In genomic region chr9:104805441-104805840, GRCh38 we compare ENCODE assay signal across 27 cellular contexts. TPM values are rescaled to one million over a fixed set of nuclear protein-coding genes. Genes with fewer than 3 reads are reported as not detected.
"Had no signal": no experiment of that assay in that cellular context is flagged by ENCODE, and none has a peak within 500 bp of the region (broad histone marks: within the 10 kb centered on the region; RNA-seq: fewer than 3 reads in every experiment).

No MANE protein-coding gene starts in this region.

- H3K4me3 ChIP-seq: colonic mucosa, lung, mucosa of descending colon, pancreas, right lobe of liver, thyroid gland, upper lobe of left lung had no signal

- H3K4me1 Mint-ChIP-seq: central memory CD8-positive, alpha-beta T cell; immature natural killer cell; naive B cell; neural crest cell; stimulated activated naive B cell treated with anti-CD40 and anti-IgM and Interleukin-4, amounts not matched to agents 10 μg/mL and 1 μg/mL and 100 μg/mL, for 72 hours had no signal

- H3K4me3 Mint-ChIP-seq: central memory CD8-positive, alpha-beta T cell; dendritic cell treated with granulocyte-macrophage colony-stimulating factor and Interleukin-4, amounts not matched to agents 40 ng/mL and 50 ng/mL, for 4 days; endodermal cell; immature natural killer cell; mesothelial cell of epicardium; naive B cell; natural killer cell treated with Interleukin-12 subunit alpha and Interleukin-12 subunit beta and Interleukin-15 and Interleukin-18, amount 100 ng/mL, for 72 hours; neural crest cell; stimulated activated naive B cell treated with anti-CD40 and anti-IgM and Interleukin-4, amounts not matched to agents 10 μg/mL and 1 μg/mL and 100 μg/mL, for 72 hours; stimulated activated naive CD8-positive, alpha-beta T cell treated with anti-CD3 and anti-CD28 coated beads, Interleukin-15, Interleukin-2, amounts not matched to agents 100 ng/mL and 50 ng/mL, for 24 hours had no signal

- H3K4me1 ChIP-seq: upper lobe of left lung had no signal

- H3K9me3 ChIP-seq: colonic mucosa, mucosa of descending colon, neutrophil, pancreas, right lobe of liver, thyroid gland, upper lobe of left lung had no signal

- H3K27me3 Mint-ChIP-seq: central memory CD8-positive, alpha-beta T cell; dendritic cell treated with granulocyte-macrophage colony-stimulating factor and Interleukin-4, amounts not matched to agents 40 ng/mL and 50 ng/mL, for 4 days; naive B cell; natural killer cell treated with Interleukin-12 subunit alpha and Interleukin-12 subunit beta and Interleukin-15 and Interleukin-18, amount 100 ng/mL, for 72 hours; stimulated activated naive B cell treated with anti-CD40 and anti-IgM and Interleukin-4, amounts not matched to agents 10 μg/mL and 1 μg/mL and 100 μg/mL, for 72 hours; stimulated activated naive CD8-positive, alpha-beta T cell treated with anti-CD3 and anti-CD28 coated beads, Interleukin-15, Interleukin-2, amounts not matched to agents 100 ng/mL and 50 ng/mL, for 24 hours had no signal

- DNase-seq: colonic mucosa; effector CD8-positive, alpha-beta T cell; endodermal cell; foreskin fibroblast; hypothalamus; immature natural killer cell; mesenchymal stem cell; mucosa of descending colon; naive B cell; pancreas; retina; right lobe of liver; small intestine; stimulated activated CD4-positive, alpha-beta T cell treated with anti-CD3 and anti-CD28 coated beads, Interleukin-15, amount 100 ng/mL, for 24 hours; stimulated activated CD4-positive, alpha-beta T cell treated with anti-CD3 and anti-CD28 coated beads, Interleukin-2, amount 100 ng/mL, for 48 hours; stimulated activated naive B cell treated with anti-CD40 and anti-IgM and Interleukin-4, amounts not matched to agents 10 μg/mL and 1 μg/mL and 100 μg/mL, for 72 hours; thyroid gland; upper lobe of left lung had no signal

- H3K9me3 Mint-ChIP-seq: central memory CD8-positive, alpha-beta T cell; dendritic cell treated with granulocyte-macrophage colony-stimulating factor and Interleukin-4, amounts not matched to agents 40 ng/mL and 50 ng/mL, for 4 days; endodermal cell; immature natural killer cell; mesothelial cell of epicardium; naive B cell; natural killer cell treated with Interleukin-12 subunit alpha and Interleukin-12 subunit beta and Interleukin-15 and Interleukin-18, amount 100 ng/mL, for 72 hours; neural crest cell; stimulated activated naive B cell treated with anti-CD40 and anti-IgM and Interleukin-4, amounts not matched to agents 10 μg/mL and 1 μg/mL and 100 μg/mL, for 72 hours; stimulated activated naive CD8-positive, alpha-beta T cell treated with anti-CD3 and anti-CD28 coated beads, Interleukin-15, Interleukin-2, amounts not matched to agents 100 ng/mL and 50 ng/mL, for 24 hours had no signal

- ATAC-seq: left lobe of liver; mucosa of descending colon; natural killer cell treated with Interleukin-12 subunit alpha and Interleukin-12 subunit beta and Interleukin-15 and Interleukin-18, amount 100 ng/mL, for 72 hours; pancreas; right lobe of liver; stimulated activated naive B cell treated with anti-CD40 and anti-IgM and Interleukin-4, amounts not matched to agents 10 μg/mL and 1 μg/mL and 100 μg/mL, for 72 hours had no signal

- H3K27me3 ChIP-seq: colonic mucosa, neutrophil, pancreas, right lobe of liver, thyroid gland, upper lobe of left lung had no signal

- H3K36me3 Mint-ChIP-seq: immature natural killer cell; natural killer cell treated with Interleukin-12 subunit alpha and Interleukin-12 subunit beta and Interleukin-15 and Interleukin-18, amount 100 ng/mL, for 72 hours had no signal

- H3K27ac Mint-ChIP-seq: dendritic cell treated with granulocyte-macrophage colony-stimulating factor and Interleukin-4, amounts not matched to agents 40 ng/mL and 50 ng/mL, for 4 days; immature natural killer cell; mesothelial cell of epicardium; natural killer cell treated with Interleukin-12 subunit alpha and Interleukin-12 subunit beta and Interleukin-15 and Interleukin-18, amount 100 ng/mL, for 72 hours; stimulated activated naive B cell treated with anti-CD40 and anti-IgM and Interleukin-4, amounts not matched to agents 10 μg/mL and 1 μg/mL and 100 μg/mL, for 72 hours; stimulated activated naive CD8-positive, alpha-beta T cell treated with anti-CD3 and anti-CD28 coated beads, Interleukin-15, Interleukin-2, amounts not matched to agents 100 ng/mL and 50 ng/mL, for 24 hours had no signal

- H3K27ac ChIP-seq: colonic mucosa, neutrophil, pancreas, right lobe of liver, thyroid gland, upper lobe of left lung had no signal

RNA-seq across cellular contexts. Expression of gene NIPSNAP3B, which starts 41.5 kb away (rescaled TPM):
- total RNA-seq: natural killer cell treated with Interleukin-12 subunit alpha and Interleukin-12 subunit beta and Interleukin-15 and Interleukin-18, amount 100 ng/mL, for 72 hours had no signal
